1 cellular context compared by ENCODE assay signal in the genomic region with DNA sequence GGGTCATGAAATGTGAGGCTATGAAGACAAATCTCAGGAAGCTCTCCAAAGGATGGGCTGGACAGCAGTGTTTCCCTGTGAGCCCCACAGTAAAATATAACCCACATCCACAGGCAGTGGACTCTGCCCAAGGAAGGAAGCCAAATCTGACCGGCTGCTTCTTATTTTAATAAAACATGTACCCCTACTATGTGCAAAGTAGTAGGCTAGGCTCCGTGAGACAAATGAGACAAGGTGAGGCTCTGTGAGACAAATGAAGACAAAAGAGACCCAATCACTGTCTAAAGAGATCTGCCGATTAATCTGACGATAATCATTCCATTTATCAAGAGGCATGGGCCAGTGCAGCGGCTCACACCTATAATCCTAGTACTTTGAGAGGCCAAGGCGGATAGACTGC.
TF ChIP-seq lines count a peak whose summit lies in the region.

No MANE protein-coding gene starts in this region.

TF ChIP-seq in IMR-90, 13 proteins besides CTCF, POLR2A, EP300 and RAD21:
- no peak for TF ChIP-seq RCOR1 (IDR thresholded peaks at IDR 0.05; ENCODE audit: insufficient replicate concordance, low read length)
- TF ChIP-seq MAZ (IDR thresholded peaks at IDR 0.05; ENCODE audit: borderline replicate concordance, low read depth, low read length) = no peak
